9 cellular contexts compared by ENCODE assay signal in genomic region chr21:26881504-26882228, GRCh38. TPM values are rescaled to one million over a fixed set of nuclear protein-coding genes. Genes with fewer than 3 reads are reported as not detected.
DNase-seq lines count a peak whose midpoint lies in the region; ATAC-seq and TF ChIP-seq lines count a peak whose summit lies in the region.
"Had no signal": no experiment of that assay in that cellular context is flagged by ENCODE, and none has a peak within 500 bp of the region (broad histone marks: within the 10 kb centered on the region; RNA-seq: fewer than 3 reads in every experiment).

No MANE protein-coding gene starts in this region.

- TF ChIP-seq CTCF in left ventricle myocardium inferior (IDR thresholded peaks at IDR 0.05; ENCODE audit: borderline replicate concordance) (peak; percentile 58), vagina (IDR thresholded peaks at IDR 0.05) (peak in 2 of 3 experiments; percentile 7 to 15)

- H3K4me1 ChIP-seq in left ventricle myocardium inferior (peaks cover 4% of the 10 kb centered on the region), vagina (no peaks in the 10 kb centered on the region)

- intact Hi-C loops in left ventricle myocardium inferior (cut with micrococcal nuclease) (no loop called here), Right ventricle myocardium superior (cut with DNase I) (no loop called here), vagina (cut with DNase I) (no loop called here)

- no peak overlapping the region for H3K4me3 ChIP-seq in left ventricle myocardium inferior
- H3K4me3 ChIP-seq in vagina = no peak overlapping the region
- H3K4me3 ChIP-seq: coronary artery had no signal

- no peak for DNase-seq in left ventricle myocardium inferior
- no peak for DNase-seq in Right ventricle myocardium superior
- DNase-seq in RKO (ENCODE audit: low spot score) = peak; percentile 18
- DNase-seq in glomerular endothelial cell (ENCODE audit: extremely low read depth, low read depth, low spot score) = peak; percentile 4
- no peak for DNase-seq in vagina (ENCODE audit: extremely low spot score in 2 of 2)
- DNase-seq in NCI-H2107 treated with DMSO at 0.1 percent for 48 hours (lab: John Stamatoyannopoulos, UW; ENCODE audit: unreplicated experiment) = no peak

- H3K27me3 ChIP-seq in left ventricle myocardium inferior (ENCODE audit: low read depth) = no peaks in the 10 kb centered on the region
- no peaks in the 10 kb centered on the region for H3K27me3 ChIP-seq in vagina

- ATAC-seq in Right ventricle myocardium superior (ENCODE audit: poor library complexity) (no peak), GM21381 (IDR thresholded peaks at IDR 0.05; ENCODE audit: unreplicated experiment) (no peak), GM19328 (IDR thresholded peaks at IDR 0.05; ENCODE audit: unreplicated experiment) (no peak)

- no peak for TF ChIP-seq POLR2A in vagina (IDR thresholded peaks at IDR 0.05)

- H3K27ac ChIP-seq in left ventricle myocardium inferior (replicated peaks) = no peak overlapping the region
- H3K27ac ChIP-seq in vagina = no peak overlapping the region
- H3K27ac ChIP-seq: coronary artery had no signal

- no peaks in the 10 kb centered on the region for H3K36me3 ChIP-seq in left ventricle myocardium inferior
- no peaks in the 10 kb centered on the region for H3K36me3 ChIP-seq in vagina

- no peaks in the 10 kb centered on the region for H3K9me3 ChIP-seq in left ventricle myocardium inferior (replicated peaks)
- no peaks in the 10 kb centered on the region for H3K9me3 ChIP-seq in vagina

RNA-seq across cellular contexts. Expression of gene ADAMTS1, which starts 36.5 kb away (rescaled TPM):
- 56.7 TPM for total RNA-seq in left ventricle myocardium inferior
- 41.4 TPM for total RNA-seq in Right ventricle myocardium superior
- 19.1 and 20.7 TPM in 2 replicates for total RNA-seq in glomerular endothelial cell
- 241 TPM for total RNA-seq in vagina

Comparison
In these comparisons a context has a peak if more than half of its experiments do, and no peak if none do; other contexts are left out.
1. DNase-seq: peak in RKO (single experiment) and glomerular endothelial cell (single experiment); none in left ventricle myocardium inferior (single experiment), Right ventricle myocardium superior (single experiment), vagina (0 of 2) and NCI-H2107 treated with DMSO at 0.1 percent for 48 hours (single experiment).